In genomic region chr3:61822588-61822987, GRCh38 we compare ENCODE assay signal across 17 cellular contexts.
DNase-seq lines count a peak whose midpoint lies in the region; ATAC-seq and TF ChIP-seq lines count a peak whose summit lies in the region.
"Had no signal": no experiment of that assay in that cellular context is flagged by ENCODE, and none has a peak within 500 bp of the region (broad histone marks: within the 10 kb centered on the region; RNA-seq: fewer than 3 reads in every experiment).

No MANE protein-coding gene starts in this region.

- no peaks in the 10 kb centered on the region for H3K27me3 ChIP-seq in parathyroid adenoma (ENCODE audit: control insufficient read depth, insufficient read depth, low read length)
- H3K27me3 ChIP-seq in thoracic aorta (replicated peaks; ENCODE audit: insufficient read depth), result no peaks in the 10 kb centered on the region
- H3K27me3 ChIP-seq in spleen (replicated peaks in 1 of 7), result no peaks in the 10 kb centered on the region

- H3K36me3 ChIP-seq in parathyroid adenoma (ENCODE audit: control insufficient read depth, insufficient read depth, low read length) (no peaks in the 10 kb centered on the region), thoracic aorta (no peaks in the 10 kb centered on the region), spleen (no peaks in the 10 kb centered on the region)
- H3K36me3 ChIP-seq: BE2C had no signal

- peaks cover 58% of the 10 kb centered on the region for H3K79me2 ChIP-seq in parathyroid adenoma

- H3K4me3 ChIP-seq in parathyroid adenoma (ENCODE audit: low read depth, low read length), result no peak overlapping the region
- H3K4me3 ChIP-seq in thoracic aorta, result peak overlapping the region; percentile 24
- H3K4me3 ChIP-seq in spleen, result no peak overlapping the region

- peak; percentile 49 for ATAC-seq in thoracic aorta (ENCODE audit: insufficient number of reproducible peaks, low FRiP score, low read depth)
- ATAC-seq: CD8-positive, alpha-beta T cell had no signal

- no peak overlapping the region for H2AFZ ChIP-seq in parathyroid adenoma

- H3K36me3 Mint-ChIP-seq in HFFc6 (ENCODE audit: low read depth), result no peaks in the 10 kb centered on the region
- no peaks in the 10 kb centered on the region for H3K36me3 Mint-ChIP-seq in chondrocyte (ENCODE audit: low read depth)
- peaks cover 1% of the 10 kb centered on the region for H3K36me3 Mint-ChIP-seq in osteocyte (ENCODE audit: unreplicated experiment)
- H3K36me3 Mint-ChIP-seq: CD8-positive, alpha-beta T cell had no signal

- no peaks in the 10 kb centered on the region for H3K27me3 Mint-ChIP-seq in HFFc6 (ENCODE audit: insufficient read depth)
- no peaks in the 10 kb centered on the region for H3K27me3 Mint-ChIP-seq in chondrocyte (ENCODE audit: low read depth)
- H3K27me3 Mint-ChIP-seq in osteocyte (ENCODE audit: unreplicated experiment), result no peaks in the 10 kb centered on the region

- no peak for DNase-seq in HFFc6
- DNase-seq in chondrocyte (ENCODE audit: low spot score), result no peak
- no peak for DNase-seq in thoracic aorta (ENCODE audit: low spot score)
- no peak for DNase-seq in spleen
- no peak for DNase-seq in G401 (ENCODE audit: low spot score)
- no peak for DNase-seq in osteocyte (ENCODE audit: extremely low spot score, unreplicated experiment)
- DNase-seq: BE2C; CD8-positive, alpha-beta T cell; DND-41; GF-D8; NCI-H146; NCI-H2107; NCI-H345; NCI-H526 treated with DMSO at 0.1 percent for 48 hours had no signal

- H3K9me3 Mint-ChIP-seq in HFFc6, result no peaks in the 10 kb centered on the region
- H3K9me3 Mint-ChIP-seq in chondrocyte (ENCODE audit: low read depth), result no peaks in the 10 kb centered on the region
- no peaks in the 10 kb centered on the region for H3K9me3 Mint-ChIP-seq in osteocyte (ENCODE audit: unreplicated experiment)
- H3K9me3 Mint-ChIP-seq: CD8-positive, alpha-beta T cell had no signal

- no peak for TF ChIP-seq CTCF in HFFc6 (IDR thresholded peaks at IDR 0.05)
- TF ChIP-seq CTCF in chondrocyte (IDR thresholded peaks at IDR 0.05), result no peak
- no peak for TF ChIP-seq CTCF in parathyroid adenoma (IDR thresholded peaks at IDR 0.05)
- no peak for TF ChIP-seq CTCF in thoracic aorta (IDR thresholded peaks at IDR 0.05)
- TF ChIP-seq CTCF in spleen (IDR thresholded peaks at IDR 0.05 in 8 of 11, conservative IDR thresholded peaks at IDR 0.05 in 3 of 11), result no peak
- TF ChIP-seq CTCF in osteocyte (IDR thresholded peaks at IDR 0.05), result no peak

- TF ChIP-seq POLR2A in spleen (IDR thresholded peaks at IDR 0.05), result no peak

- H3K27ac Mint-ChIP-seq in HFFc6 (peak overlapping the region; percentile 54), chondrocyte (ENCODE audit: unreplicated experiment) (peak overlapping the region; percentile 23), osteocyte (ENCODE audit: unreplicated experiment) (no peak overlapping the region)
- H3K27ac Mint-ChIP-seq: CD8-positive, alpha-beta T cell had no signal

- 87 to 98% (median 92%) methylated on average over 2 of the region's 2 CpGs for WGBS in spleen, 5 donors

- no peaks in the 10 kb centered on the region for H3K9me3 ChIP-seq in parathyroid adenoma (ENCODE audit: control insufficient read depth, low read length)
- no peaks in the 10 kb centered on the region for H3K9me3 ChIP-seq in thoracic aorta
- H3K9me3 ChIP-seq in spleen, result no peaks in the 10 kb centered on the region
- H3K9me3 ChIP-seq: BE2C had no signal

- H3K9ac ChIP-seq in parathyroid adenoma, result no peak overlapping the region

- in situ Hi-C loops in G401 (cut with HindIII; ENCODE audit: low sequenced_read_pairs), result no loop called here

- H3K4me1 Mint-ChIP-seq in HFFc6 (ENCODE audit: low read depth) (peaks cover 52% of the 10 kb centered on the region), chondrocyte (ENCODE audit: low read depth) (peaks cover 38% of the 10 kb centered on the region), osteocyte (ENCODE audit: unreplicated experiment) (peaks cover 11% of the 10 kb centered on the region)

- H3K4me2 ChIP-seq in parathyroid adenoma (ENCODE audit: low read length), result no peak overlapping the region

- H3K27ac ChIP-seq in parathyroid adenoma, result peak overlapping the region; percentile 11
- H3K27ac ChIP-seq in thoracic aorta, result peak overlapping the region; percentile 72 to 73
- no peak overlapping the region for H3K27ac ChIP-seq in spleen
- H3K27ac ChIP-seq: HL-60, RWPE1 had no signal

- H3K4me1 ChIP-seq in parathyroid adenoma (peaks cover 24% of the 10 kb centered on the region), thoracic aorta (ENCODE audit: control insufficient read depth in 1 of 2, low read depth in 2 of 2) (peaks cover 12 to 42% of the 10 kb centered on the region in 2 donors), spleen (no peaks in the 10 kb centered on the region)
- H3K4me1 ChIP-seq: BE2C had no signal

- intact Hi-C loops in spleen (cut with DNase I; ENCODE audit: low total_unique reads), result no loop called here

- H3K4me3 Mint-ChIP-seq in HFFc6 (no peak overlapping the region; the same call in 1 of the 2 replicates), chondrocyte (ENCODE audit: unreplicated experiment) (no peak overlapping the region), osteocyte (ENCODE audit: unreplicated experiment) (no peak overlapping the region)
- H3K4me3 Mint-ChIP-seq: CD8-positive, alpha-beta T cell had no signal

Comparison
In these comparisons a context has a peak if more than half of its experiments do, and no peak if none do; other contexts are left out.
1. H3K27ac ChIP-seq: peak in parathyroid adenoma (single experiment) and thoracic aorta (2 of 2); none in spleen (0 of 8).